23 cellular contexts compared by ENCODE assay signal in the genomic region with DNA sequence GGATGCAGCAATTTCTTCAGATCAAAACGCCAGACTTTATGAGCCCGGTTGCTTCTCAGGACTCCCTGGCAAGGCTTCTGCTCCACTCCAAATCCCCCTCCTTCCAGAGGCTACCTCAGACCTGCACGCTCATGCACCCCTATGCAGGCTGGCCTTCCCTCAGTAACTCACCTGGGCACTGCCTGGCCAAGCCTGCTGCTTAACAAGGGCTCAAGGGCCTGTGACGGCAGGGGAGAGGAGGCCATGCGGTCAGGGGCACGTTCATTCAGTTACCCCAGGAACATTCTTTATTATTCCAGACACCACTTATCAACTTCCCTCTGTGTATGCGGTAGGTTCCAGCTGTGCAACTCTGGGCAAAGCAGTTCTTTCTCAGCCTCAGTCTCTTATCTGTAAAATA.
DNase-seq lines count a peak whose midpoint lies in the region; FAIRE-seq and TF ChIP-seq lines count a peak whose summit lies in the region.
"Had no signal": no experiment of that assay in that cellular context is flagged by ENCODE, and none has a peak within 500 bp of the region (broad histone marks: within the 10 kb centered on the region; RNA-seq: fewer than 3 reads in every experiment).

No MANE protein-coding gene starts in this region.

- no peaks in the 10 kb centered on the region for H3K9me3 ChIP-seq in kidney (ENCODE audit: control insufficient read depth in 1 of 2, low read length in 2 of 2)
- H3K9me3 ChIP-seq in Caco-2, result no peaks in the 10 kb centered on the region
- H3K9me3 ChIP-seq: BE2C had no signal

- DNase-seq in kidney, result peak; percentile 32
- DNase-seq in mesenteric fat pad (ENCODE audit: low spot score), result peak; percentile 30
- no peak for DNase-seq in Caco-2
- no peak for DNase-seq in HEK293T (ENCODE audit: extremely low spot score)
- DNase-seq in effector CD4-positive, alpha-beta T cell, result no peak
- DNase-seq: 8988T; ACHN; BE2C; C1 segment of cervical spinal cord; Calu3; CD4-positive, alpha-beta memory T cell; CD4-positive, CD25-positive, alpha-beta regulatory T cell; CD8-positive, alpha-beta memory T cell; COR-L47; DMS79 treated with DMSO at 0.1 percent for 48 hours; GF-D8 had no signal

- no peaks in the 10 kb centered on the region for H3K36me3 ChIP-seq in kidney (ENCODE audit: control insufficient read depth in 1 of 2, insufficient read depth in 2 of 2, low read length in 2 of 2)
- H3K36me3 ChIP-seq in Caco-2 (ENCODE audit: control insufficient read depth, insufficient read depth, low read length), result no peaks in the 10 kb centered on the region
- H3K36me3 ChIP-seq: BE2C, BLaER1 had no signal

- H3K27ac ChIP-seq in kidney (ENCODE audit: low read depth in 2 of 2, low read length in 2 of 2), result no peak overlapping the region
- H3K27ac ChIP-seq: BLaER1 had no signal

- TF ChIP-seq CTCF in kidney (IDR thresholded peaks at IDR 0.05; ENCODE audit: borderline replicate concordance, extremely low read depth, insufficient read depth) (no peak), Caco-2 (IDR thresholded peaks at IDR 0.05; ENCODE audit: insufficient read depth in 1 of 2, low read depth in 1 of 2, low read length in 1 of 2, severe bottlenecking in 1 of 2, unreplicated experiment in 1 of 2) (no peak)

- H3K4me3 ChIP-seq in kidney (ENCODE audit: low read length in 2 of 2) (no peak overlapping the region), Caco-2 (ENCODE audit: low read depth, low read length) (no peak overlapping the region)
- H3K4me3 ChIP-seq: BLaER1 had no signal

- H3K27ac Mint-ChIP-seq in Caco-2 (ENCODE audit: unreplicated experiment), result no peak overlapping the region
- H3K27ac Mint-ChIP-seq: CD14-positive monocyte; CD4-positive, alpha-beta memory T cell; CD4-positive, CD25-positive, alpha-beta regulatory T cell; CD8-positive, alpha-beta memory T cell had no signal

- no peaks in the 10 kb centered on the region for H3K9me3 Mint-ChIP-seq in Caco-2 (ENCODE audit: unreplicated experiment)
- H3K9me3 Mint-ChIP-seq: CD4-positive, CD25-positive, alpha-beta regulatory T cell had no signal

- peaks cover 24% of the 10 kb centered on the region for H3K27me3 Mint-ChIP-seq in Caco-2 (ENCODE audit: insufficient read depth, unreplicated experiment)

- intact Hi-C loops in kidney (cut with DNase I) (no loop called here), Caco-2 (cut with micrococcal nuclease; ENCODE audit: unreplicated experiment) (no loop called here)

- no TSS peak for BruUV-seq in Caco-2 (replicated peaks; lab: Mats Ljungman, UMichigan)

- FAIRE-seq in kidney (lab: Jason Lieb, UNC), result no peak
- FAIRE-seq: A204.1, D721Med, G401.6, GM12891, GM19239 had no signal

- H3K4me3 Mint-ChIP-seq in Caco-2 (ENCODE audit: unreplicated experiment), result no peak overlapping the region
- H3K4me3 Mint-ChIP-seq: CD14-positive monocyte; CD4-positive, alpha-beta memory T cell; CD4-positive, CD25-positive, alpha-beta regulatory T cell; CD8-positive, alpha-beta memory T cell had no signal

- H3K27me3 ChIP-seq in Caco-2 (replicated peaks; ENCODE audit: control insufficient read depth, insufficient read depth, low read length), result no peaks in the 10 kb centered on the region
- H3K27me3 ChIP-seq: BE2C had no signal

- CTCF ChIA-PET in Caco-2 (lab: Charles Lee), result no interaction called here
- CTCF ChIA-PET in HEK293T (lab: Yijun Ruan, JAX), result no interaction called here

- H3K4me1 ChIP-seq in kidney (ENCODE audit: control insufficient read depth in 1 of 2, insufficient read depth in 1 of 2, low read depth in 1 of 2, low read length in 2 of 2), result no peaks in the 10 kb centered on the region
- H3K4me1 ChIP-seq in Caco-2, result no peaks in the 10 kb centered on the region
- H3K4me1 ChIP-seq: BE2C had no signal

- POLR2A ChIA-PET in Caco-2 (lab: Charles Lee) (no interaction called here), HEK293T (lab: Yijun Ruan, JAX) (no interaction called here)

- no peak overlapping the region for H3K9ac ChIP-seq in kidney (ENCODE audit: low read length in 2 of 2)
- H3K9ac ChIP-seq: BLaER1 had no signal

- H3K4me1 Mint-ChIP-seq in Caco-2 (ENCODE audit: low read depth, unreplicated experiment), result no peaks in the 10 kb centered on the region
- H3K4me1 Mint-ChIP-seq: CD4-positive, alpha-beta memory T cell; CD4-positive, CD25-positive, alpha-beta regulatory T cell; CD8-positive, alpha-beta memory T cell had no signal

- no peaks in the 10 kb centered on the region for H3K36me3 Mint-ChIP-seq in Caco-2 (ENCODE audit: insufficient read depth, unreplicated experiment)
- H3K36me3 Mint-ChIP-seq: CD14-positive monocyte; CD4-positive, CD25-positive, alpha-beta regulatory T cell; CD8-positive, alpha-beta memory T cell had no signal

TF ChIP-seq in HEK293T, 16 proteins besides CTCF, POLR2A, EP300 and RAD21:
- no peak for TF ChIP-seq ZNF384 (IDR thresholded peaks at IDR 0.05)
- TF ChIP-seq NFRKB (IDR thresholded peaks at IDR 0.05), result no peak
- no peak for TF ChIP-seq CTBP1 (IDR thresholded peaks at IDR 0.05; ENCODE audit: borderline replicate concordance)
- no peak for TF ChIP-seq FOXA1 (IDR thresholded peaks at IDR 0.05)
- no peak for TF ChIP-seq SP1 (IDR thresholded peaks at IDR 0.05)
- no peak for TF ChIP-seq BHLHE40 (IDR thresholded peaks at IDR 0.05; ENCODE audit: borderline replicate concordance)
- TF ChIP-seq FOXM1 (IDR thresholded peaks at IDR 0.05; ENCODE audit: borderline replicate concordance), result no peak
- TF ChIP-seq PKNOX1 (IDR thresholded peaks at IDR 0.05), result no peak
- TF ChIP-seq LEF1 (IDR thresholded peaks at IDR 0.05; ENCODE audit: borderline replicate concordance), result no peak
- TF ChIP-seq ELF4 (IDR thresholded peaks at IDR 0.05), result no peak
- no peak for TF ChIP-seq TARDBP (IDR thresholded peaks at IDR 0.05)
- TF ChIP-seq SUZ12 (IDR thresholded peaks at IDR 0.05), result no peak
- TF ChIP-seq HDGF (IDR thresholded peaks at IDR 0.05; ENCODE audit: borderline replicate concordance), result no peak
- TF ChIP-seq FOXK2 (IDR thresholded peaks at IDR 0.05), result no peak

Comparison
In these comparisons a context has a peak if more than half of its experiments do, and no peak if none do; other contexts are left out.
1. DNase-seq: peak in kidney (single experiment) and mesenteric fat pad (single experiment); none in Caco-2 (0 of 2), HEK293T (single experiment) and effector CD4-positive, alpha-beta T cell (single experiment).